22 cellular contexts compared by ENCODE assay signal in genomic region chr19:23716792-23717191, GRCh38.
"Had no signal": no experiment of that assay in that cellular context is flagged by ENCODE, and none has a peak within 500 bp of the region (broad histone marks: within the 10 kb centered on the region; RNA-seq: fewer than 3 reads in every experiment).

No MANE protein-coding gene starts in this region.

- ATAC-seq: gastrocnemius medialis; left ventricle myocardium superior; lower lobe of right lung; natural killer cell; psoas muscle; right cardiac atrium; stimulated activated effector memory CD8-positive, alpha-beta T cell treated with anti-CD3 and anti-CD28 coated beads, Interleukin-12 subunit alpha, Interleukin-12 subunit beta, amount 100 ng/mL, for 72 hours had no signal

- DNase-seq: dermis blood vessel endothelial cell; effector memory CD4-positive, alpha-beta T cell; foreskin fibroblast; gastrocnemius medialis; head of caudate nucleus; left ventricle myocardium superior; lower lobe of right lung; natural killer cell; occipital lobe; ovary; posterior cingulate gyrus; psoas muscle; right cardiac atrium; sigmoid colon; stimulated activated CD4-positive, alpha-beta T cell treated with anti-CD3 and anti-CD28 coated beads, Interleukin-2, amount 100 ng/mL, for 24 hours; stimulated activated CD4-positive, alpha-beta T cell treated with anti-CD3 and anti-CD28 coated beads, Interleukin-4, amount 100 ng/mL, for 24 hours; stimulated activated naive CD4-positive, alpha-beta T cell treated with Interleukin-2 at 50 U/mL for 16 hours; stomach; thyroid gland; trophoblast cell had no signal

- H3K9me3 ChIP-seq: gastrocnemius medialis, lower lobe of right lung, ovary, psoas muscle, sigmoid colon, thyroid gland, vagina had no signal

- H3K27ac ChIP-seq: gastrocnemius medialis, lower lobe of right lung, ovary, psoas muscle, sigmoid colon, stomach, thyroid gland, vagina had no signal

- H3K4me3 ChIP-seq: gastrocnemius medialis, lower lobe of right lung, ovary, psoas muscle, sigmoid colon, stomach, thyroid gland, vagina had no signal

- H3K27me3 ChIP-seq: gastrocnemius medialis, ovary, thyroid gland, vagina had no signal

- H3K4me1 ChIP-seq: gastrocnemius medialis, lower lobe of right lung, psoas muscle, sigmoid colon, stomach, thyroid gland, vagina had no signal

- H3K36me3 ChIP-seq: gastrocnemius medialis, lower lobe of right lung, ovary, sigmoid colon, stomach, thyroid gland, vagina had no signal
